Comparison of ENCODE assay signal across 19 cellular contexts in genomic region chr2:210667726-210668125, GRCh38.
DNase-seq lines count a peak whose midpoint lies in the region; ATAC-seq, FAIRE-seq and TF ChIP-seq lines count a peak whose summit lies in the region.
"Had no signal": no experiment of that assay in that cellular context is flagged by ENCODE, and none has a peak within 500 bp of the region (broad histone marks: within the 10 kb centered on the region; RNA-seq: fewer than 3 reads in every experiment).

No MANE protein-coding gene starts in this region.

- H3F3A ChIP-seq in GM23248 (ENCODE audit: insufficient read depth): no peaks in the 10 kb centered on the region

- TF ChIP-seq POLR2A in spleen (IDR thresholded peaks at IDR 0.05): no peak

- H4K20me1 ChIP-seq in GM23248 (ENCODE audit: insufficient read depth) (no peaks in the 10 kb centered on the region), osteoblast (ENCODE audit: insufficient read depth, low read length) (no peaks in the 10 kb centered on the region)
- H4K20me1 ChIP-seq: BLaER1 treated with 17β-estradiol and CSF1 and Interleukin-3, amounts not matched to agents 10 nM and 100 nM had no signal

- H3K27ac ChIP-seq in GM23248: no peak overlapping the region
- no peak overlapping the region for H3K27ac ChIP-seq in small intestine (ENCODE audit: low read depth in 1 of 2, low read length in 1 of 2)
- H3K27ac ChIP-seq in osteoblast (ENCODE audit: low read depth, low read length): no peak overlapping the region
- H3K27ac ChIP-seq in spleen: no peak overlapping the region
- H3K27ac ChIP-seq: BLaER1 treated with 17β-estradiol and CSF1 and Interleukin-3, amounts not matched to agents 10 nM and 100 nM had no signal

- H3K4me3 ChIP-seq in AG10803 (ENCODE audit: low read length) (no peak overlapping the region), GM23248 (no peak overlapping the region), fibroblast of mammary gland (ENCODE audit: control insufficient read depth, low read depth, low read length) (no peak overlapping the region), small intestine (ENCODE audit: low read depth in 1 of 2, low read length in 2 of 2) (no peak overlapping the region), osteoblast (ENCODE audit: insufficient read depth, low read length) (no peak overlapping the region), spleen (no peak overlapping the region)
- H3K4me3 ChIP-seq: BLaER1 treated with 17β-estradiol and CSF1 and Interleukin-3, amounts not matched to agents 10 nM and 100 nM had no signal

- FAIRE-seq in small intestine (lab: Jason Lieb, UNC): no peak
- FAIRE-seq: GM12891, GM19239, H1 had no signal

- no peak overlapping the region for H3K4me2 ChIP-seq in GM23248 (ENCODE audit: unreplicated experiment)
- no peak overlapping the region for H3K4me2 ChIP-seq in osteoblast (ENCODE audit: insufficient read depth, low read length)
- H3K4me2 ChIP-seq: BLaER1 treated with 17β-estradiol and CSF1 and Interleukin-3, amounts not matched to agents 10 nM and 100 nM had no signal

- H2AFZ ChIP-seq in GM23248 (no peak overlapping the region), osteoblast (ENCODE audit: low read length) (no peak overlapping the region)

- no peaks in the 10 kb centered on the region for H3K9me2 ChIP-seq in GM23248 (ENCODE audit: insufficient read depth)

- WGBS in GM23248 (ENCODE audit: low coverage in 1 of 2, low lambda C conversion rate in 2 of 2, missing lambda C conversion rate in 2 of 2), 2 experiments: 13 to 16% methylated on average over 4 of the region's 4 CpGs
- 90 to 95% (median 90%) methylated on average over 4 of the region's 4 CpGs for WGBS in small intestine, 3 donors
- 90 to 95% (median 93%) methylated on average over 4 of the region's 4 CpGs for WGBS in spleen, 5 donors

- H3K27me3 ChIP-seq in GM23248 (replicated peaks; ENCODE audit: insufficient read depth): no peaks in the 10 kb centered on the region
- no peaks in the 10 kb centered on the region for H3K27me3 ChIP-seq in small intestine (ENCODE audit: control insufficient read depth in 2 of 2, insufficient read depth in 2 of 2, low read length in 2 of 2)
- H3K27me3 ChIP-seq in osteoblast (ENCODE audit: insufficient read depth, low read length): no peaks in the 10 kb centered on the region
- H3K27me3 ChIP-seq in spleen (replicated peaks in 1 of 7): no peaks in the 10 kb centered on the region
- H3K27me3 ChIP-seq: BLaER1 treated with 17β-estradiol and CSF1 and Interleukin-3, amounts not matched to agents 10 nM and 100 nM had no signal

- in situ Hi-C loops in GM23248 (cut with MboI): no loop called here

- intact Hi-C loops in spleen (cut with DNase I; ENCODE audit: low total_unique reads): no loop called here

- ATAC-seq in GM19351 (IDR thresholded peaks at IDR 0.05; ENCODE audit: unreplicated experiment): no peak
- ATAC-seq: CD8-positive, alpha-beta T cell had no signal

- no peak overlapping the region for H3K9ac ChIP-seq in GM23248
- H3K9ac ChIP-seq: BLaER1 treated with 17β-estradiol and CSF1 and Interleukin-3, amounts not matched to agents 10 nM and 100 nM had no signal

- no peaks in the 10 kb centered on the region for H3K79me2 ChIP-seq in GM23248 (ENCODE audit: insufficient read depth)
- no peaks in the 10 kb centered on the region for H3K79me2 ChIP-seq in osteoblast (ENCODE audit: insufficient read depth, low read length)

- DNase-seq in AG08395 (ENCODE audit: low spot score) (peak; percentile 3), AG10803 (ENCODE audit: low read depth) (peak; percentile 56), GM23248 (peak; percentile 2), fibroblast of mammary gland (ENCODE audit: low read depth) (peak; percentile 28), small intestine (no peak), osteoblast (ENCODE audit: insufficient read length, low spot score, missing footprints) (no peak), spleen (no peak)
- DNase-seq: 8988T; Calu3; CD8-positive, alpha-beta T cell; DMS79 treated with DMSO at 0.1 percent for 48 hours; GF-D8; H9; KG1 had no signal

- no peaks in the 10 kb centered on the region for H3K9me3 ChIP-seq in GM23248 (ENCODE audit: low read depth)
- no peaks in the 10 kb centered on the region for H3K9me3 ChIP-seq in small intestine (ENCODE audit: control insufficient read depth, low read depth)
- no peaks in the 10 kb centered on the region for H3K9me3 ChIP-seq in osteoblast (ENCODE audit: low read depth, low read length)
- no peaks in the 10 kb centered on the region for H3K9me3 ChIP-seq in spleen
- H3K9me3 ChIP-seq: BLaER1 treated with 17β-estradiol and CSF1 and Interleukin-3, amounts not matched to agents 10 nM and 100 nM had no signal

- H3K4me1 ChIP-seq in GM23248 (ENCODE audit: insufficient read depth) (no peaks in the 10 kb centered on the region), small intestine (ENCODE audit: control insufficient read depth in 2 of 2, insufficient read depth in 1 of 2, low read depth in 1 of 2, low read length in 1 of 2) (no peaks in the 10 kb centered on the region), osteoblast (ENCODE audit: insufficient read depth, low read length) (no peaks in the 10 kb centered on the region), spleen (no peaks in the 10 kb centered on the region)
- H3K4me1 ChIP-seq: BLaER1 treated with 17β-estradiol and CSF1 and Interleukin-3, amounts not matched to agents 10 nM and 100 nM had no signal

- TF ChIP-seq CTCF in AG10803 (conservative IDR thresholded peaks at IDR 0.05; ENCODE audit: low read length) (no peak), fibroblast of mammary gland (conservative IDR thresholded peaks at IDR 0.05; ENCODE audit: control insufficient read depth, insufficient read depth, low read depth, low read length) (no peak), osteoblast (IDR thresholded peaks at IDR 0.05; ENCODE audit: extremely low read depth, low read depth, low read length) (no peak), spleen (IDR thresholded peaks at IDR 0.05 in 8 of 11, conservative IDR thresholded peaks at IDR 0.05 in 3 of 11) (no peak)

- H3K36me3 ChIP-seq in GM23248 (ENCODE audit: low read depth): no peaks in the 10 kb centered on the region
- H3K36me3 ChIP-seq in small intestine (ENCODE audit: control insufficient read depth in 2 of 2, insufficient read depth in 2 of 2, low read length in 2 of 2): peaks cover 0 to 5% of the 10 kb centered on the region in 2 donors
- no peaks in the 10 kb centered on the region for H3K36me3 ChIP-seq in osteoblast (ENCODE audit: insufficient read depth, low read length)
- no peaks in the 10 kb centered on the region for H3K36me3 ChIP-seq in spleen
- H3K36me3 ChIP-seq: BLaER1 treated with 17β-estradiol and CSF1 and Interleukin-3, amounts not matched to agents 10 nM and 100 nM had no signal

Comparison
In these comparisons a context has a peak if more than half of its experiments do, and no peak if none do; other contexts are left out.
1. DNase-seq: peak in AG08395 (single experiment), AG10803 (single experiment), GM23248 (single experiment) and fibroblast of mammary gland (single experiment); none in small intestine (single experiment), osteoblast (single experiment) and spleen (single experiment).